13 cellular contexts compared by ENCODE assay signal in genomic region chr4:51853027-51853682, GRCh38. TPM values are rescaled to one million over a fixed set of nuclear protein-coding genes. Genes with fewer than 3 reads are reported as not detected.
A peak's percentile ranks its signal among the peaks of the same experiment; 100 is the strongest.
DNase-seq lines count a peak whose midpoint lies in the region; ATAC-seq and TF ChIP-seq lines count a peak whose summit lies in the region.
"Had no signal": no experiment of that assay in that cellular context is flagged by ENCODE, and none has a peak within 500 bp of the region (broad histone marks: within the 10 kb centered on the region; RNA-seq: fewer than 3 reads in every experiment).

No MANE protein-coding gene starts in this region.

- peak; percentile 53 to 70 for ATAC-seq in right cardiac atrium
- no peak for ATAC-seq in GM19455 (IDR thresholded peaks at IDR 0.05; ENCODE audit: unreplicated experiment)
- no peak for ATAC-seq in GM19397 (IDR thresholded peaks at IDR 0.05; ENCODE audit: unreplicated experiment)
- ATAC-seq in HG02759 (IDR thresholded peaks at IDR 0.05; ENCODE audit: unreplicated experiment), result no peak
- ATAC-seq: activated T-cell treated with anti-CD3 and anti-CD28 coated beads, Interleukin-2, amount 50 U/mL, for 72 hours; effector memory CD8-positive, alpha-beta T cell had no signal

- H4K8ac ChIP-seq in H9 (replicated peaks; ENCODE audit: insufficient read length, low read depth, low read length), result no peak overlapping the region

- H3K18ac ChIP-seq in H9 (ENCODE audit: insufficient read length, low read depth, low read length), result peak overlapping the region; percentile 31

- H4K20me1 ChIP-seq in H9 (ENCODE audit: control insufficient read depth, insufficient read depth, insufficient read length), result no peaks in the 10 kb centered on the region

- no peak overlapping the region for H3K4me3 ChIP-seq in right cardiac atrium (ENCODE audit: low read length)

- peak overlapping the region in 1 of 2 experiments; percentile 31; a peak in 2 of 5 replicates for H3K4me3 Mint-ChIP-seq in H9
- H3K4me3 Mint-ChIP-seq in activated T-helper 2 cell treated with anti-CD3 and anti-CD28 coated beads, Interferon-gamma antibody, Interleukin-2, Interleukin-4, amounts not matched to agents 10 μg/mL and 5 μg/mL and 100 μg/mL, durations not matched to agents 14 hours and 24 hours and 36 hours (ENCODE audit: low read depth), result no peak overlapping the region
- H3K4me3 Mint-ChIP-seq: activated T-cell treated with anti-CD3 and anti-CD28 coated beads, Interleukin-2, amount 50 U/mL, for 72 hours; effector memory CD8-positive, alpha-beta T cell; T-helper 1 cell treated with Interleukin-12 subunit alpha and Interleukin-12 subunit beta and Interleukin-4 antibody, amounts not matched to agents 30 μg/mL and 1 μg/mL, for 36 hours had no signal

- no peak overlapping the region for H4K91ac ChIP-seq in H9 (ENCODE audit: insufficient read length, low read depth, low read length)

- no peak overlapping the region for H2BK15ac ChIP-seq in H9 (ENCODE audit: low read depth, low read length)

- no peaks in the 10 kb centered on the region for H3K9me3 Mint-ChIP-seq in H9
- no peaks in the 10 kb centered on the region for H3K9me3 Mint-ChIP-seq in activated T-helper 2 cell treated with anti-CD3 and anti-CD28 coated beads, Interferon-gamma antibody, Interleukin-2, Interleukin-4, amounts not matched to agents 10 μg/mL and 5 μg/mL and 100 μg/mL, durations not matched to agents 14 hours and 24 hours and 36 hours
- H3K9me3 Mint-ChIP-seq: activated T-cell treated with anti-CD3 and anti-CD28 coated beads, Interleukin-2, amount 50 U/mL, for 72 hours; effector memory CD8-positive, alpha-beta T cell; T-helper 1 cell treated with Interleukin-12 subunit alpha and Interleukin-12 subunit beta and Interleukin-4 antibody, amounts not matched to agents 30 μg/mL and 1 μg/mL, for 36 hours had no signal

- H2BK20ac ChIP-seq in H9 (ENCODE audit: low read depth, low read length, poor library complexity, severe bottlenecking), result no peak overlapping the region

- H3K23ac ChIP-seq in H9 (ENCODE audit: insufficient read length, low read depth, low read length), result no peak overlapping the region

- H3K27ac ChIP-seq in H9 (ENCODE audit: insufficient read length, low read depth, low read length), result no peak overlapping the region
- H3K27ac ChIP-seq in right cardiac atrium (ENCODE audit: low read length), result no peak overlapping the region

- H2BK12ac ChIP-seq in H9 (ENCODE audit: insufficient read length, low read depth, low read length), result no peak overlapping the region

- 0 out of 2 replicates have a peak overlapping the region, but pooled peaks have one; percentile 78 for H3K14ac ChIP-seq in H9 (ENCODE audit: insufficient read depth, low read length)

- H3K4me1 ChIP-seq in H9 (ENCODE audit: insufficient read depth, low read length) (peaks cover 8% of the 10 kb centered on the region), right cardiac atrium (ENCODE audit: control insufficient read depth, insufficient read depth, low read length) (peaks cover 12% of the 10 kb centered on the region)

- H3K27ac Mint-ChIP-seq in H9, result peak overlapping the region; percentile 59 to 84 (median 77); a peak in 5 of 7 replicates
- H3K27ac Mint-ChIP-seq in activated T-helper 2 cell treated with anti-CD3 and anti-CD28 coated beads, Interferon-gamma antibody, Interleukin-2, Interleukin-4, amounts not matched to agents 10 μg/mL and 5 μg/mL and 100 μg/mL, durations not matched to agents 14 hours and 24 hours and 36 hours, result no peak overlapping the region
- H3K27ac Mint-ChIP-seq: activated T-cell treated with anti-CD3 and anti-CD28 coated beads, Interleukin-2, amount 50 U/mL, for 72 hours; effector memory CD8-positive, alpha-beta T cell; T-helper 1 cell treated with Interleukin-12 subunit alpha and Interleukin-12 subunit beta and Interleukin-4 antibody, amounts not matched to agents 30 μg/mL and 1 μg/mL, for 36 hours had no signal

- H2BK5ac ChIP-seq in H9 (ENCODE audit: insufficient read length, low read length), result peak overlapping the region; percentile 36

- H4K5ac ChIP-seq in H9 (ENCODE audit: insufficient read length, low read depth, low read length), result no peak overlapping the region

- H3K27me3 ChIP-seq in H9 (ENCODE audit: insufficient read depth, low read length) (no peaks in the 10 kb centered on the region), right cardiac atrium (ENCODE audit: control insufficient read depth, insufficient read depth) (no peaks in the 10 kb centered on the region)

- no peak overlapping the region for H2BK120ac ChIP-seq in H9 (ENCODE audit: low read depth, low read length, poor library complexity, severe bottlenecking)

- WGBS in H9 (ENCODE audit: extremely low coverage, insufficient read length, low lambda C conversion rate), result no CpG with 5 or more reads among the region's 6 CpGs
- WGBS in right cardiac atrium, result 57% methylated on average over 6 of the region's 6 CpGs

- no peak for TF ChIP-seq CTCF in H9 (conservative IDR thresholded peaks at IDR 0.05)

- H3K36me3 Mint-ChIP-seq in H9 (ENCODE audit: insufficient read depth in 1 of 3, low read depth in 3 of 3), result no peaks in the 10 kb centered on the region; a peak in 1 of 7 replicates
- H3K36me3 Mint-ChIP-seq in activated T-helper 2 cell treated with anti-CD3 and anti-CD28 coated beads, Interferon-gamma antibody, Interleukin-2, Interleukin-4, amounts not matched to agents 10 μg/mL and 5 μg/mL and 100 μg/mL, durations not matched to agents 14 hours and 24 hours and 36 hours (ENCODE audit: low read depth), result peaks cover 17% of the 10 kb centered on the region

- H3K4ac ChIP-seq in H9 (ENCODE audit: low read depth, low read length), result no peak overlapping the region

- no peak overlapping the region for H2AK5ac ChIP-seq in H9 (ENCODE audit: insufficient read length, low read length)

- no peaks in the 10 kb centered on the region for H3K27me3 Mint-ChIP-seq in H9 (ENCODE audit: low read depth)
- no peaks in the 10 kb centered on the region for H3K27me3 Mint-ChIP-seq in activated T-helper 2 cell treated with anti-CD3 and anti-CD28 coated beads, Interferon-gamma antibody, Interleukin-2, Interleukin-4, amounts not matched to agents 10 μg/mL and 5 μg/mL and 100 μg/mL, durations not matched to agents 14 hours and 24 hours and 36 hours (ENCODE audit: low read depth)
- H3K27me3 Mint-ChIP-seq: effector memory CD8-positive, alpha-beta T cell had no signal

- H3K23me2 ChIP-seq in H9 (ENCODE audit: insufficient read length, low read depth, low read length, poor library complexity, severe bottlenecking), result no peaks in the 10 kb centered on the region

- H3K56ac ChIP-seq in H9 (ENCODE audit: insufficient read length, low read depth, low read length), result no peak overlapping the region

- no peak overlapping the region for H3K9ac ChIP-seq in H9 (ENCODE audit: extremely low read depth, insufficient read length, low read length)

- H2AFZ ChIP-seq in H9 (ENCODE audit: low read length), result no peak overlapping the region

- H3K9me3 ChIP-seq in H9 (ENCODE audit: control insufficient read depth, low read depth, low read length) (no peaks in the 10 kb centered on the region), right cardiac atrium (ENCODE audit: control insufficient read depth, low read length) (no peaks in the 10 kb centered on the region)

- H3K4me1 Mint-ChIP-seq in H9, result peaks cover 56 to 70% of the 10 kb centered on the region in 2 experiments
- peaks cover 12% of the 10 kb centered on the region for H3K4me1 Mint-ChIP-seq in activated T-helper 2 cell treated with anti-CD3 and anti-CD28 coated beads, Interferon-gamma antibody, Interleukin-2, Interleukin-4, amounts not matched to agents 10 μg/mL and 5 μg/mL and 100 μg/mL, durations not matched to agents 14 hours and 24 hours and 36 hours (ENCODE audit: low read depth)

- H3K79me2 ChIP-seq in H9 (ENCODE audit: insufficient read depth, low read length), result peaks cover 31% of the 10 kb centered on the region; the same call in 1 of the 2 replicates

- intact Hi-C loops in right cardiac atrium (cut with DNase I), result no loop called here
- intact Hi-C loops in activated T-helper 2 cell treated with anti-CD3 and anti-CD28 coated beads, Interferon-gamma antibody, Interleukin-2, Interleukin-4, amounts not matched to agents 10 μg/mL and 5 μg/mL and 100 μg/mL, durations not matched to agents 14 hours and 24 hours and 36 hours (cut with micrococcal nuclease), result no loop called here

- DNase-seq in H9, result no peak
- peak; percentile 37 for DNase-seq in amniotic epithelial cell (ENCODE audit: low read depth)
- DNase-seq in right cardiac atrium, result peak in 1 of 3 donors; percentile 43
- peak; percentile 42 for DNase-seq in renal cortical epithelial cell (ENCODE audit: low read depth)
- DNase-seq in activated T-helper 2 cell treated with anti-CD3 and anti-CD28 coated beads, Interferon-gamma antibody, Interleukin-2, Interleukin-4, amounts not matched to agents 10 μg/mL and 5 μg/mL and 100 μg/mL, durations not matched to agents 14 hours and 24 hours and 36 hours (ENCODE audit: low spot score), result no peak
- DNase-seq: activated T-cell treated with anti-CD3 and anti-CD28 coated beads, Interleukin-2, amount 50 U/mL, for 72 hours; effector memory CD8-positive, alpha-beta T cell; NCI-H526; stimulated activated naive CD4-positive, alpha-beta T cell treated with Interleukin-2 at 50 U/mL for 16 hours had no signal

- no peak overlapping the region for H3T11ph ChIP-seq in H9 (ENCODE audit: low read length)

- peaks cover 6% of the 10 kb centered on the region for H3K79me1 ChIP-seq in H9 (ENCODE audit: insufficient read depth, low read depth, low read length, poor library complexity, severe bottlenecking)

- no peak overlapping the region for H3K4me2 ChIP-seq in H9 (ENCODE audit: insufficient read depth, insufficient read length, low read length)

RNA-seq across cellular contexts. Expression of gene DCUN1D4, which starts 10.2 kb away (rescaled TPM):
- 44.5 and 46.7 TPM in 2 replicates for total RNA-seq in H9 (2021)
- total RNA-seq in right cardiac atrium, result 10 to 100 TPM; 53.7 to 60.6 (median 56.8) TPM
- 15.4 TPM for polyA plus RNA-seq in right cardiac atrium
- 48.3 and 81.4 TPM in 2 replicates for total RNA-seq in renal cortical epithelial cell
- total RNA-seq in activated T-helper 2 cell treated with anti-CD3 and anti-CD28 coated beads, Interferon-gamma antibody, Interleukin-2, Interleukin-4, amounts not matched to agents 10 μg/mL and 5 μg/mL and 100 μg/mL, durations not matched to agents 14 hours and 24 hours and 36 hours, result 31.5 and 32.6 TPM in 2 replicates

Comparison
In these comparisons a context has a peak if more than half of its experiments do, and no peak if none do; other contexts are left out.
1. DNase-seq: peak in amniotic epithelial cell (single experiment) and renal cortical epithelial cell (single experiment); none in H9 (single experiment) and activated T-helper 2 cell treated with anti-CD3 and anti-CD28 coated beads, Interferon-gamma antibody, Interleukin-2, Interleukin-4, amounts not matched to agents 10 μg/mL and 5 μg/mL and 100 μg/mL, durations not matched to agents 14 hours and 24 hours and 36 hours (single experiment).
2. ATAC-seq: peak in right cardiac atrium (2 of 2); none in GM19455 (single experiment), GM19397 (single experiment) and HG02759 (single experiment).